Comparison of ENCODE assay signal across 8 cellular contexts in genomic region chr5:88680253-88681132, GRCh38.
DNase-seq lines count a peak whose midpoint lies in the region; FAIRE-seq and TF ChIP-seq lines count a peak whose summit lies in the region.

No MANE protein-coding gene starts in this region.

- no peak overlapping the region for H3K4ac ChIP-seq in H9 (ENCODE audit: low read depth, low read length)

- H3K36me3 Mint-ChIP-seq in H9 (ENCODE audit: insufficient read depth in 1 of 3, low read depth in 3 of 3) (no peaks in the 10 kb centered on the region), astrocyte (ENCODE audit: low read depth, unreplicated experiment) (no peaks in the 10 kb centered on the region)

- H3K4me2 ChIP-seq in H9 (ENCODE audit: insufficient read depth, insufficient read length, low read length) (peak overlapping the region; percentile 58), astrocyte (ENCODE audit: low read length) (peak overlapping the region; percentile 91)

- H3K9me3 Mint-ChIP-seq in H9 (peaks cover 2 to 5% of the 10 kb centered on the region in 2 experiments; a peak in 2 of 5 replicates), astrocyte (ENCODE audit: unreplicated experiment) (peaks cover 8% of the 10 kb centered on the region)

- H3T11ph ChIP-seq in H9 (ENCODE audit: low read length) = no peak overlapping the region

- H3K9me3 ChIP-seq in H9 (ENCODE audit: control insufficient read depth, low read depth, low read length) (no peaks in the 10 kb centered on the region), astrocyte (ENCODE audit: insufficient read depth, low read depth, low read length) (no peaks in the 10 kb centered on the region), iPS-18c (ENCODE audit: control insufficient read depth, insufficient read depth, low read length) (no peaks in the 10 kb centered on the region)

- H3K27ac Mint-ChIP-seq in H9 (no peak overlapping the region), astrocyte (ENCODE audit: unreplicated experiment) (no peak overlapping the region)

- no peak overlapping the region for H3K56ac ChIP-seq in H9 (ENCODE audit: insufficient read length, low read depth, low read length)

- no peak for FAIRE-seq in astrocyte (lab: Jason Lieb, UNC)

- no peak overlapping the region for H2BK5ac ChIP-seq in H9 (ENCODE audit: insufficient read length, low read length)

- peaks cover 24% of the 10 kb centered on the region for H3K23me2 ChIP-seq in H9 (ENCODE audit: insufficient read length, low read depth, low read length, poor library complexity, severe bottlenecking)

- H4K20me1 ChIP-seq in H9 (ENCODE audit: control insufficient read depth, insufficient read depth, insufficient read length) = no peaks in the 10 kb centered on the region
- H4K20me1 ChIP-seq in astrocyte (ENCODE audit: insufficient read depth, low read length) = peaks cover 7% of the 10 kb centered on the region

- H3K79me2 ChIP-seq in H9 (ENCODE audit: insufficient read depth, low read length) (no peaks in the 10 kb centered on the region), astrocyte (ENCODE audit: insufficient read depth, low read length) (peaks cover 80% of the 10 kb centered on the region)

- H3K4me1 ChIP-seq in H9 (ENCODE audit: insufficient read depth, low read length) = no peaks in the 10 kb centered on the region
- H3K4me1 ChIP-seq in astrocyte (ENCODE audit: insufficient read depth, low read length) = peaks cover 20% of the 10 kb centered on the region

- H3K18ac ChIP-seq in H9 (ENCODE audit: insufficient read length, low read depth, low read length) = no peak overlapping the region

- no peak overlapping the region for H2BK20ac ChIP-seq in H9 (ENCODE audit: low read depth, low read length, poor library complexity, severe bottlenecking)

- no peak overlapping the region for H4K5ac ChIP-seq in H9 (ENCODE audit: insufficient read length, low read depth, low read length)

- H3K27me3 Mint-ChIP-seq in H9 (ENCODE audit: low read depth) (peaks cover 98% of the 10 kb centered on the region), astrocyte (ENCODE audit: low read depth, unreplicated experiment) (peaks cover 73% of the 10 kb centered on the region)

- no peak overlapping the region for H3K23ac ChIP-seq in H9 (ENCODE audit: insufficient read length, low read depth, low read length)

- H2AFZ ChIP-seq in H9 (ENCODE audit: low read length) (no peak overlapping the region), astrocyte (ENCODE audit: low read depth, low read length) (peak overlapping the region; percentile 68)

- H3K4me3 Mint-ChIP-seq in H9 = peak overlapping the region; percentile 53 to 61
- H3K4me3 Mint-ChIP-seq in astrocyte (ENCODE audit: unreplicated experiment) = no peak overlapping the region

- no peak overlapping the region for H2BK120ac ChIP-seq in H9 (ENCODE audit: low read depth, low read length, poor library complexity, severe bottlenecking)

- no peak overlapping the region for H3K9ac ChIP-seq in H9 (ENCODE audit: extremely low read depth, insufficient read length, low read length)
- peak overlapping the region; percentile 86 for H3K9ac ChIP-seq in astrocyte (ENCODE audit: low read length)

- H3K4me3 ChIP-seq in astrocyte (ENCODE audit: insufficient read depth, low read depth, low read length) = peak overlapping the region; percentile 60
- H3K4me3 ChIP-seq in iPS-18c (ENCODE audit: insufficient read depth, low read depth, low read length) = peak overlapping the region; percentile 39; the same call in 1 of the 2 replicates
- peak overlapping the region in 6 of 7 experiments; percentile 6 to 31 (median 18) for H3K4me3 ChIP-seq in skin epidermis

- no peak overlapping the region for H4K8ac ChIP-seq in H9 (replicated peaks; ENCODE audit: insufficient read length, low read depth, low read length)

- H2BK15ac ChIP-seq in H9 (ENCODE audit: low read depth, low read length) = no peak overlapping the region

- H4K91ac ChIP-seq in H9 (ENCODE audit: insufficient read length, low read depth, low read length) = no peak overlapping the region

- DNase-seq in H9 (peak; percentile 86), M059J (ENCODE audit: low read depth) (peak; percentile 78), T1000 (lab: John Stamatoyannopoulos, UW) (peak; percentile 79), astrocyte (ENCODE audit: low read depth) (no peak), foreskin melanocyte (no peak)

- no peak overlapping the region for H2BK12ac ChIP-seq in H9 (ENCODE audit: insufficient read length, low read depth, low read length)

- no peaks in the 10 kb centered on the region for H3K36me3 ChIP-seq in astrocyte (ENCODE audit: insufficient read depth, low read length)

- no peak overlapping the region for H2AK5ac ChIP-seq in H9 (ENCODE audit: insufficient read length, low read length)

- WGBS in H9 (ENCODE audit: extremely low coverage, insufficient read length, low lambda C conversion rate) = no CpG with 5 or more reads among the region's 61 CpGs

- no peaks in the 10 kb centered on the region for H3K79me1 ChIP-seq in H9 (ENCODE audit: insufficient read depth, low read depth, low read length, poor library complexity, severe bottlenecking)

- H3K14ac ChIP-seq in H9 (ENCODE audit: insufficient read depth, low read length) = no peak overlapping the region; the same call in 1 of the 2 replicates

- peaks cover 36 to 62% of the 10 kb centered on the region in 2 experiments for H3K4me1 Mint-ChIP-seq in H9
- H3K4me1 Mint-ChIP-seq in astrocyte (ENCODE audit: low read depth, unreplicated experiment) = peaks cover 2% of the 10 kb centered on the region

- H3K27me3 ChIP-seq in H9 (ENCODE audit: insufficient read depth, low read length) = peaks cover 78% of the 10 kb centered on the region
- H3K27me3 ChIP-seq in astrocyte (ENCODE audit: insufficient read depth, low read length) = peaks cover 36% of the 10 kb centered on the region

- H3K27ac ChIP-seq in H9 (ENCODE audit: insufficient read length, low read depth, low read length) (no peak overlapping the region), astrocyte (ENCODE audit: low read depth, low read length) (peak overlapping the region; percentile 73), skin epidermis (no peak overlapping the region)

- TF ChIP-seq CTCF in GM12872 (IDR thresholded peaks at IDR 0.05; ENCODE audit: insufficient read depth, low read depth, low read length) (peak; percentile 91), H9 (conservative IDR thresholded peaks at IDR 0.05) (peak; percentile 99), astrocyte (IDR thresholded peaks at IDR 0.05; ENCODE audit: insufficient read depth, low read depth, low read length) (peak; percentile 46)

Comparison
In these comparisons a context has a peak if more than half of its experiments do, and no peak if none do; other contexts are left out.
1. CTCF ChIP-seq: peak in every context shown above with its lines; median percentile 99 in H9; 91 in GM12872; 46 in astrocyte.
2. DNase-seq: peak in H9 (single experiment), M059J (single experiment) and T1000 (single experiment); none in astrocyte (single experiment) and foreskin melanocyte (single experiment).
3. Peak in every context shown above with its lines, with median percentiles within 50 percentile points of each other: H3K4me3 ChIP-seq.